27 cellular contexts compared by ENCODE assay signal in genomic region chr7:129098409-129099084, GRCh38. TPM values are rescaled to one million over a fixed set of nuclear protein-coding genes. Genes with fewer than 3 reads are reported as not detected.
DNase-seq lines count a peak whose midpoint lies in the region; ATAC-seq, FAIRE-seq and TF ChIP-seq lines count a peak whose summit lies in the region.
"Had no signal": no experiment of that assay in that cellular context is flagged by ENCODE, and none has a peak within 500 bp of the region (broad histone marks: within the 10 kb centered on the region; RNA-seq: fewer than 3 reads in every experiment).

No MANE protein-coding gene starts in this region.

- H2BK12ac ChIP-seq in trophoblast cell (ENCODE audit: low read length) = no peak overlapping the region

- DNase-seq in stimulated activated naive CD8-positive, alpha-beta T cell treated with anti-CD3 and anti-CD28 coated beads, Interleukin-15, Interleukin-2, amounts not matched to agents 100 U/mL and 50 U/mL, for 24 hours = no peak
- DNase-seq in NAMALWA (ENCODE audit: low spot score) (peak; percentile 25), kidney (no peak), glutamatergic neuron (no peak), trophoblast cell (no peak), dermis blood vessel endothelial cell (no peak)
- DNase-seq: activated CD8-positive, alpha-beta T cell treated with anti-CD3 and anti-CD28 coated beads, Interleukin-2, amount 10 ng/mL, durations not matched to agents 7 days and 5 days; activated naive CD4-positive, alpha-beta T cell treated with anti-CD3 and anti-CD28 coated beads, Interleukin-2, amount 50 U/mL, for 16 hours; amniotic stem cell; CD4-positive, alpha-beta T cell; DND-41; HCEC 1CT; IMR-90; kidney glomerular epithelial cell; NCI-H1092; NCI-H1930; NCI-H510A treated with DMSO at 0.1 percent for 48 hours; stimulated activated naive CD4-positive, alpha-beta T cell; uterus had no signal

- H3K27ac Mint-ChIP-seq in stimulated activated naive CD8-positive, alpha-beta T cell treated with anti-CD3 and anti-CD28 coated beads, Interleukin-15, Interleukin-2, amounts not matched to agents 100 ng/mL and 50 ng/mL, for 24 hours = peak overlapping the region; percentile 1
- no peak overlapping the region for H3K27ac Mint-ChIP-seq in stimulated activated memory B cell treated with anti-CD40 and anti-IgM and Interleukin-4, amounts not matched to agents 10 μg/mL and 1 μg/mL and 100 μg/mL, for 72 hours
- H3K27ac Mint-ChIP-seq in glutamatergic neuron (ENCODE audit: unreplicated experiment) = no peak overlapping the region
- H3K27ac Mint-ChIP-seq: activated CD8-positive, alpha-beta T cell treated with anti-CD3 and anti-CD28 coated beads, Interleukin-2, amount 10 ng/mL, durations not matched to agents 7 days and 5 days; brain; CD4-positive, alpha-beta T cell; T-helper 2 cell treated with Interferon-gamma antibody and Interleukin-4, amounts not matched to agents 5 μg/mL and 100 μg/mL, for 36 hours had no signal

- no peak overlapping the region for H3K23ac ChIP-seq in trophoblast cell (ENCODE audit: low read length)

- H2AFZ ChIP-seq in trophoblast cell (ENCODE audit: insufficient read depth, low read length, poor library complexity) = no peak overlapping the region

- no peak overlapping the region for H2BK120ac ChIP-seq in trophoblast cell (ENCODE audit: insufficient read depth, low read length, poor library complexity)

- H3K4me3 ChIP-seq in kidney (ENCODE audit: low read length in 2 of 2) (no peak overlapping the region), trophoblast cell (ENCODE audit: low read depth, low read length) (no peak overlapping the region)
- H3K4me3 ChIP-seq: skin epidermis, thoracic aorta, uterus had no signal

- H4K8ac ChIP-seq in trophoblast cell (ENCODE audit: low read depth, low read length) = no peak overlapping the region

- no peak for ATAC-seq in stimulated activated naive CD8-positive, alpha-beta T cell treated with anti-CD3 and anti-CD28 coated beads, Interleukin-15, Interleukin-2, amounts not matched to agents 100 U/mL and 50 U/mL, for 24 hours
- peak; percentile 35 for ATAC-seq in stimulated activated memory B cell treated with anti-CD40 and anti-IgM and Interleukin-4, amounts not matched to agents 10 μg/mL and 1 μg/mL and 100 μg/mL, for 72 hours
- ATAC-seq: activated CD8-positive, alpha-beta T cell treated with anti-CD3 and anti-CD28 coated beads, Interleukin-2, amount 10 ng/mL, durations not matched to agents 7 days and 5 days had no signal

- H3K4me1 ChIP-seq in kidney (ENCODE audit: control insufficient read depth in 1 of 2, insufficient read depth in 1 of 2, low read depth in 1 of 2, low read length in 2 of 2) (peaks cover 34 to 37% of the 10 kb centered on the region in 2 donors), trophoblast cell (ENCODE audit: control insufficient read depth in 1 of 2, insufficient read depth in 2 of 2, low read length in 2 of 2) (no peaks in the 10 kb centered on the region)
- H3K4me1 ChIP-seq: uterus had no signal

- H3K14ac ChIP-seq in trophoblast cell (ENCODE audit: low read length) = no peak overlapping the region

- no peak overlapping the region for H4K91ac ChIP-seq in trophoblast cell (ENCODE audit: low read depth, low read length)

- no peaks in the 10 kb centered on the region for H3K9me3 ChIP-seq in kidney (ENCODE audit: control insufficient read depth in 1 of 2, low read length in 2 of 2)
- no peaks in the 10 kb centered on the region for H3K9me3 ChIP-seq in trophoblast cell (ENCODE audit: insufficient read depth, low read depth, low read length)
- H3K9me3 ChIP-seq: thoracic aorta, uterus had no signal

- no peak overlapping the region for H2AK5ac ChIP-seq in trophoblast cell (ENCODE audit: low read length)

- no peak for FAIRE-seq in kidney (lab: Jason Lieb, UNC)
- FAIRE-seq: D721Med, frontal cortex had no signal

- H3K4me1 Mint-ChIP-seq in stimulated activated naive CD8-positive, alpha-beta T cell treated with anti-CD3 and anti-CD28 coated beads, Interleukin-15, Interleukin-2, amounts not matched to agents 100 ng/mL and 50 ng/mL, for 24 hours (ENCODE audit: low read depth) = peaks cover 8% of the 10 kb centered on the region
- H3K4me1 Mint-ChIP-seq in stimulated activated memory B cell treated with anti-CD40 and anti-IgM and Interleukin-4, amounts not matched to agents 10 μg/mL and 1 μg/mL and 100 μg/mL, for 72 hours = peaks cover 50% of the 10 kb centered on the region
- H3K4me1 Mint-ChIP-seq in glutamatergic neuron (ENCODE audit: low read depth, unreplicated experiment) = peaks cover 9% of the 10 kb centered on the region

- no peaks in the 10 kb centered on the region for H3K79me2 ChIP-seq in trophoblast cell (ENCODE audit: control insufficient read depth, insufficient read depth, low read length, poor library complexity)

- no peak overlapping the region for H3K18ac ChIP-seq in trophoblast cell (ENCODE audit: low read length)

- H3K9me3 Mint-ChIP-seq in stimulated activated naive CD8-positive, alpha-beta T cell treated with anti-CD3 and anti-CD28 coated beads, Interleukin-15, Interleukin-2, amounts not matched to agents 100 ng/mL and 50 ng/mL, for 24 hours = no peaks in the 10 kb centered on the region
- H3K9me3 Mint-ChIP-seq in stimulated activated memory B cell treated with anti-CD40 and anti-IgM and Interleukin-4, amounts not matched to agents 10 μg/mL and 1 μg/mL and 100 μg/mL, for 72 hours = no peaks in the 10 kb centered on the region
- peaks cover 2% of the 10 kb centered on the region for H3K9me3 Mint-ChIP-seq in glutamatergic neuron (ENCODE audit: unreplicated experiment)
- H3K9me3 Mint-ChIP-seq: brain; CD4-positive, alpha-beta T cell; T-helper 2 cell treated with Interferon-gamma antibody and Interleukin-4, amounts not matched to agents 5 μg/mL and 100 μg/mL, for 36 hours had no signal

- H4K12ac ChIP-seq in trophoblast cell (ENCODE audit: low read depth, low read length) = no peak overlapping the region

- no peak overlapping the region for H2BK5ac ChIP-seq in trophoblast cell (ENCODE audit: low read depth, low read length, poor library complexity)

- H3K9ac ChIP-seq in kidney (ENCODE audit: low read length in 2 of 2) (no peak overlapping the region), trophoblast cell (ENCODE audit: low read length) (no peak overlapping the region)

- no peaks in the 10 kb centered on the region for H3K27me3 ChIP-seq in trophoblast cell (ENCODE audit: insufficient read depth, low read length)
- H3K27me3 ChIP-seq: uterus had no signal

- WGBS in trophoblast cell (ENCODE audit: extremely low coverage, insufficient coverage, insufficient read length) = no CpG with 5 or more reads among the region's 8 CpGs

- no peak overlapping the region for H3K4me2 ChIP-seq in trophoblast cell (ENCODE audit: low read length)

- H3K36me3 ChIP-seq in kidney (ENCODE audit: control insufficient read depth in 1 of 2, insufficient read depth in 2 of 2, low read length in 2 of 2) (no peaks in the 10 kb centered on the region), trophoblast cell (ENCODE audit: control insufficient read depth in 1 of 2, insufficient read depth in 2 of 2, low read length in 2 of 2) (no peaks in the 10 kb centered on the region)
- H3K36me3 ChIP-seq: thoracic aorta, uterus had no signal

- no peaks in the 10 kb centered on the region for H3K36me3 Mint-ChIP-seq in stimulated activated naive CD8-positive, alpha-beta T cell treated with anti-CD3 and anti-CD28 coated beads, Interleukin-15, Interleukin-2, amounts not matched to agents 100 ng/mL and 50 ng/mL, for 24 hours (ENCODE audit: low read depth)
- no peaks in the 10 kb centered on the region for H3K36me3 Mint-ChIP-seq in stimulated activated memory B cell treated with anti-CD40 and anti-IgM and Interleukin-4, amounts not matched to agents 10 μg/mL and 1 μg/mL and 100 μg/mL, for 72 hours
- H3K36me3 Mint-ChIP-seq in glutamatergic neuron (ENCODE audit: unreplicated experiment) = no peaks in the 10 kb centered on the region
- H3K36me3 Mint-ChIP-seq: brain had no signal

- no peak overlapping the region for H3K4me3 Mint-ChIP-seq in stimulated activated naive CD8-positive, alpha-beta T cell treated with anti-CD3 and anti-CD28 coated beads, Interleukin-15, Interleukin-2, amounts not matched to agents 100 ng/mL and 50 ng/mL, for 24 hours
- no peak overlapping the region for H3K4me3 Mint-ChIP-seq in stimulated activated memory B cell treated with anti-CD40 and anti-IgM and Interleukin-4, amounts not matched to agents 10 μg/mL and 1 μg/mL and 100 μg/mL, for 72 hours
- no peak overlapping the region for H3K4me3 Mint-ChIP-seq in glutamatergic neuron (ENCODE audit: unreplicated experiment)
- H3K4me3 Mint-ChIP-seq: activated CD8-positive, alpha-beta T cell treated with anti-CD3 and anti-CD28 coated beads, Interleukin-2, amount 10 ng/mL, durations not matched to agents 7 days and 5 days; brain; CD4-positive, alpha-beta T cell; T-helper 2 cell treated with Interferon-gamma antibody and Interleukin-4, amounts not matched to agents 5 μg/mL and 100 μg/mL, for 36 hours had no signal

- H3K27me3 Mint-ChIP-seq in stimulated activated naive CD8-positive, alpha-beta T cell treated with anti-CD3 and anti-CD28 coated beads, Interleukin-15, Interleukin-2, amounts not matched to agents 100 ng/mL and 50 ng/mL, for 24 hours = no peaks in the 10 kb centered on the region
- no peaks in the 10 kb centered on the region for H3K27me3 Mint-ChIP-seq in stimulated activated memory B cell treated with anti-CD40 and anti-IgM and Interleukin-4, amounts not matched to agents 10 μg/mL and 1 μg/mL and 100 μg/mL, for 72 hours
- no peaks in the 10 kb centered on the region for H3K27me3 Mint-ChIP-seq in glutamatergic neuron (ENCODE audit: unreplicated experiment)
- H3K27me3 Mint-ChIP-seq: CD4-positive, alpha-beta T cell had no signal

- no peak for TF ChIP-seq CTCF in kidney (IDR thresholded peaks at IDR 0.05; ENCODE audit: borderline replicate concordance, extremely low read depth, insufficient read depth)
- no peak for TF ChIP-seq CTCF in glutamatergic neuron (IDR thresholded peaks at IDR 0.05; ENCODE audit: partially characterized antibody, unreplicated experiment)

- H3K4ac ChIP-seq in trophoblast cell (ENCODE audit: low read depth, low read length) = no peak overlapping the region

- H3K79me1 ChIP-seq in trophoblast cell (ENCODE audit: low read length) = no peaks in the 10 kb centered on the region

- intact Hi-C loops in kidney (cut with DNase I) = no loop called here

- H3K27ac ChIP-seq in kidney (ENCODE audit: low read depth in 2 of 2, low read length in 2 of 2) (peak overlapping the region; percentile 29 to 61), trophoblast cell (ENCODE audit: low read depth, low read length) (no peak overlapping the region)
- H3K27ac ChIP-seq: skin epidermis, thoracic aorta, uterus had no signal

RNA-seq across cellular contexts. Expression of gene TNPO3, which starts 43.6 kb away (rescaled TPM):
- total RNA-seq in kidney (35.7 TPM), glutamatergic neuron (ENCODE audit: unreplicated experiment) (53.8 TPM), dermis blood vessel endothelial cell (57.2 and 83.1 TPM in 2 replicates)
- polyA plus RNA-seq in kidney (ENCODE audit: insufficient read depth, low read depth, low replicate concordance) = 20.1 TPM
- 31.6 TPM in 2 replicates for polyA plus RNA-seq in trophoblast cell (2013)

RNA-seq across cellular contexts. Expression of gene TSPAN33, which starts 46.0 kb away (rescaled TPM):
- total RNA-seq in kidney (54.9 TPM), glutamatergic neuron (ENCODE audit: unreplicated experiment) (6.6 TPM), dermis blood vessel endothelial cell (0.19 TPM in 1 of 2 replicates, not detected in the other)
- polyA plus RNA-seq in kidney (ENCODE audit: insufficient read depth, low read depth, low replicate concordance) = 316 TPM
- polyA plus RNA-seq in trophoblast cell (2013) = 2.3 and 2.6 TPM in 2 replicates
